ENCODE assay signal across 1 cellular context in the genomic region with DNA sequence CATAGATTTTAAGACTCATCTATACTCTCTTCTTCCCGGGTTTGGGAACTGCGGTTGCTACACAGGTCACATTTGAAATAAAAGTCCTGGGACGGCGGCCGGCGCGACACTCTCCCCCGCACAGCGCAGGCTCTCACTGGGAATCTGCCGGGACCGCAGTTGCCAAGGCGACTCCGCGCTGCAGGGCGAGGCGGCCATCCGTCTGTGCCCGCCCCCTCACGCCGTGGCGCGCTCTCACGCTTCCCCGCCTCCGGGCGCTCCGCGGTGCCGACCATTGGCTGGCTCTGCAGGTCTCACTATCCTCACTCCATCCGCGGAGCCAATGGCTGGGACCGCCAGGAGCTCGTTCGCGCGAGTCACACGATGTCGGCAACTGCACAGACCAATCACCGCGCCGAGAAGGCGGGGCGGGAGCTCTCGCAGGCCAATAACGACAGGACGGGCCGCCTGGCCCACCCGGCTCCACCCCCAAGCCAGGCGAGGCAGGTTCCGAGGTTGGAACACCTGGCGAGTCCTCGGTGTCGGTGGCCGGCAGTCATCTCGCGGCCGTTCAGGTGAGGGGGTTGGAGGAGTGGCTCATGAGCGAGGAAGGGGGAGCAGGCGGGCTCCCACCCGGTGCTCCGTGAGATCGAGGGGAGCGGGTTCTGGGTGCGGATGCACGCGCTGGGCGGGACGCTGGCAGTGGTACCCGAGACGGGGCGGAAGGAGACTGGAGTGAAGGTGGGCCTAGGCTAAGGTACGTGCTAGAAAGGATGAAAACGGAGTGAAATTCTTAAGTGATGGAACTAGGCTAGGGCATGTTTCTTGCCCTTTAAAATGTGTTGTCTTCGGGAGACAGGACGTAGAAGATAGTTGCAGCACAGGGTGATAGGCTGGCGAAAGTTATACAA.
TF ChIP-seq lines count a peak whose summit lies in the region.

TSS of gene MSMO1 (plus strand) at position 459 of the 890 bp plus-strand sequence. CDS start 5,702 bp downstream, outside the sequence.

TF ChIP-seq in K562, 482 proteins besides CTCF, POLR2A, EP300 and RAD21 (continued from another document and continues in another):
- TF ChIP-seq, protein P1, sequence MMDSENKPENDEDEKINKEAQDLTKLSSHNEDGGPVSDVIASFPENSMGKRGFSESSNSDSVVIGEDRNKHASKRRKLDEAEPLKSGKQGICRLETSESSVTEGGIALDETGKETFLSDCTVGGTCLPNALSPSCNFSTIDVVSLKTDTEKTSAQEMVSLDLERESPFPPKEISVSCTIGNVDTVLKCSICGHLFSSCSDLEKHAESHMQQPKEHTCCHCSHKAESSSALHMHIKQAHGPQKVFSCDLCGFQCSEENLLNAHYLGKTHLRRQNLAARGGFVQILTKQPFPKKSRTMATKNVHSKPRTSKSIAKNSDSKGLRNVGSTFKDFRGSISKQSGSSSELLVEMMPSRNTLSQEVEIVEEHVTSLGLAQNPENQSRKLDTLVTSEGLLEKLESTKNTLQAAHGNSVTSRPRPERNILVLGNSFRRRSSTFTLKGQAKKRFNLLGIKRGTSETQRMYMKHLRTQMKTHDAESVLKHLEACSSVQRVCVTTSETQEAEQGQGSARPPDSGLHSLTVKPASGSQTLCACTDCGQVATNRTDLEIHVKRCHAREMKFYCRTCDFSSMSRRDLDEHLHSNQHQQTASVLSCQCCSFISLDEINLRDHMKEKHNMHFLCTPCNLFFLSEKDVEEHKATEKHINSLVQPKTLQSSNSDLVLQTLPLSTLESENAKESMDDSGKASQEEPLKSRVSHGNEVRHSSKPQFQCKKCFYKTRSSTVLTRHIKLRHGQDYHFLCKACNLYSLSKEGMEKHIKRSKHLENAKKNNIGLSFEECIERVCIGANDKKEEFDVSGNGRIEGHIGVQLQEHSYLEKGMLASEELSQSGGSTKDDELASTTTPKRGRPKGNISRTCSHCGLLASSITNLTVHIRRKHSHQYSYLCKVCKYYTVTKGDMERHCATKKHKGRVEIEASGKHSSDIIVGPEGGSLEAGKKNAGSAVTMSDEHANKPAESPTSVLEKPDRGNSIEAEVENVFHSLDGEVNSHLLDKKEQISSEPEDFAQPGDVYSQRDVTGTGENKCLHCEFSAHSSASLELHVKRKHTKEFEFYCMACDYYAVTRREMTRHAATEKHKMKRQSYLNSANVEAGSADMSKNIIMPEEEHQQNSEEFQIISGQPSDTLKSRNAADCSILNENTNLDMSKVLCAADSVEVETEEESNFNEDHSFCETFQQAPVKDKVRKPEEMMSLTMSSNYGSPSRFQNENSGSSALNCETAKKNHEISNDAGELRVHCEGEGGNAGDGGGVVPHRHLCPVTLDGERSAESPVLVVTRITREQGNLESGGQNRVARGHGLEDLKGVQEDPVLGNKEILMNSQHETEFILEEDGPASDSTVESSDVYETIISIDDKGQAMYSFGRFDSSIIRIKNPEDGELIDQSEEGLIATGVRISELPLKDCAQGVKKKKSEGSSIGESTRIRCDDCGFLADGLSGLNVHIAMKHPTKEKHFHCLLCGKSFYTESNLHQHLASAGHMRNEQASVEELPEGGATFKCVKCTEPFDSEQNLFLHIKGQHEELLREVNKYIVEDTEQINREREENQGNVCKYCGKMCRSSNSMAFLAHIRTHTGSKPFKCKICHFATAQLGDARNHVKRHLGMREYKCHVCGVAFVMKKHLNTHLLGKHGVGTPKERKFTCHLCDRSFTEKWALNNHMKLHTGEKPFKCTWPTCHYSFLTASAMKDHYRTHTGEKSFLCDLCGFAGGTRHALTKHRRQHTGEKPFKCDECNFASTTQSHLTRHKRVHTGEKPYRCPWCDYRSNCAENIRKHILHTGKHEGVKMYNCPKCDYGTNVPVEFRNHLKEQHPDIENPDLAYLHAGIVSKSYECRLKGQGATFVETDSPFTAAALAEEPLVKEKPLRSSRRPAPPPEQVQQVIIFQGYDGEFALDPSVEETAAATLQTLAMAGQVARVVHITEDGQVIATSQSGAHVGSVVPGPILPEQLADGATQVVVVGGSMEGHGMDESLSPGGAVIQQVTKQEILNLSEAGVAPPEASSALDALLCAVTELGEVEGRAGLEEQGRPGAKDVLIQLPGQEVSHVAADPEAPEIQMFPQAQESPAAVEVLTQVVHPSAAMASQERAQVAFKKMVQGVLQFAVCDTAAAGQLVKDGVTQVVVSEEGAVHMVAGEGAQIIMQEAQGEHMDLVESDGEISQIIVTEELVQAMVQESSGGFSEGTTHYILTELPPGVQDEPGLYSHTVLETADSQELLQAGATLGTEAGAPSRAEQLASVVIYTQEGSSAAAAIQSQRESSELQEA (IDR thresholded peaks at IDR 0.05; ENCODE audit: low read depth), result no peak
- TF ChIP-seq ETV5 (CRISPR knock-in tag; IDR thresholded peaks at IDR 0.05; ENCODE audit: low read depth), result 0 out of 2 replicates have a peak, but pooled peaks have one; percentile 57
- TF ChIP-seq, protein P2, sequence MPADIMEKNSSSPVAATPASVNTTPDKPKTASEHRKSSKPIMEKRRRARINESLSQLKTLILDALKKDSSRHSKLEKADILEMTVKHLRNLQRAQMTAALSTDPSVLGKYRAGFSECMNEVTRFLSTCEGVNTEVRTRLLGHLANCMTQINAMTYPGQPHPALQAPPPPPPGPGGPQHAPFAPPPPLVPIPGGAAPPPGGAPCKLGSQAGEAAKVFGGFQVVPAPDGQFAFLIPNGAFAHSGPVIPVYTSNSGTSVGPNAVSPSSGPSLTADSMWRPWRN (IDR thresholded peaks at IDR 0.05; ENCODE audit: low read depth), result no peak
- no peak for TF ChIP-seq IRF2 (CRISPR knock-in tag; IDR thresholded peaks at IDR 0.05)
- TF ChIP-seq NFRKB (IDR thresholded peaks at IDR 0.05; ENCODE audit: low read depth), result peak; percentile 74
- no peak for TF ChIP-seq SLC30A9 (CRISPR knock-in tag; IDR thresholded peaks at IDR 0.05)
- TF ChIP-seq MCM2 (IDR thresholded peaks at IDR 0.05; ENCODE audit: low read depth), result no peak
- peak; percentile 85; the same call in 1 of the 2 replicates for TF ChIP-seq POLR2AphosphoS2 (IDR thresholded peaks at IDR 0.05; ENCODE audit: low read length)
- no peak for TF ChIP-seq ZNF217 (CRISPR knock-in tag; IDR thresholded peaks at IDR 0.05)
- TF ChIP-seq, protein P3, sequence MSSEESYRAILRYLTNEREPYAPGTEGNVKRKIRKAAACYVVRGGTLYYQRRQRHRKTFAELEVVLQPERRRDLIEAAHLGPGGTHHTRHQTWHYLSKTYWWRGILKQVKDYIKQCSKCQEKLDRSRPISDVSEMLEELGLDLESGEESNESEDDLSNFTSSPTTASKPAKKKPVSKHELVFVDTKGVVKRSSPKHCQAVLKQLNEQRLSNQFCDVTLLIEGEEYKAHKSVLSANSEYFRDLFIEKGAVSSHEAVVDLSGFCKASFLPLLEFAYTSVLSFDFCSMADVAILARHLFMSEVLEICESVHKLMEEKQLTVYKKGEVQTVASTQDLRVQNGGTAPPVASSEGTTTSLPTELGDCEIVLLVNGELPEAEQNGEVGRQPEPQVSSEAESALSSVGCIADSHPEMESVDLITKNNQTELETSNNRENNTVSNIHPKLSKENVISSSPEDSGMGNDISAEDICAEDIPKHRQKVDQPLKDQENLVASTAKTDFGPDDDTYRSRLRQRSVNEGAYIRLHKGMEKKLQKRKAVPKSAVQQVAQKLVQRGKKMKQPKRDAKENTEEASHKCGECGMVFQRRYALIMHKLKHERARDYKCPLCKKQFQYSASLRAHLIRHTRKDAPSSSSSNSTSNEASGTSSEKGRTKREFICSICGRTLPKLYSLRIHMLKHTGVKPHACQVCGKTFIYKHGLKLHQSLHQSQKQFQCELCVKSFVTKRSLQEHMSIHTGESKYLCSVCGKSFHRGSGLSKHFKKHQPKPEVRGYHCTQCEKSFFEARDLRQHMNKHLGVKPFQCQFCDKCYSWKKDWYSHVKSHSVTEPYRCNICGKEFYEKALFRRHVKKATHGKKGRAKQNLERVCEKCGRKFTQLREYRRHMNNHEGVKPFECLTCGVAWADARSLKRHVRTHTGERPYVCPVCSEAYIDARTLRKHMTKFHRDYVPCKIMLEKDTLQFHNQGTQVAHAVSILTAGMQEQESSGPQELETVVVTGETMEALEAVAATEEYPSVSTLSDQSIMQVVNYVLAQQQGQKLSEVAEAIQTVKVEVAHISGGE (CRISPR knock-in tag; IDR thresholded peaks at IDR 0.05), result no peak
- TF ChIP-seq ZNF175 (CRISPR knock-in tag; IDR thresholded peaks at IDR 0.05; ENCODE audit: low read depth), result no peak
- no peak for TF ChIP-seq POU5F1 (IDR thresholded peaks at IDR 0.05; ENCODE audit: borderline replicate concordance, low read depth, low read length, partially characterized antibody)
- peak in 1 of 2 experiments; percentile 92; a peak in 2 of 4 replicates for TF ChIP-seq HDAC1 (IDR thresholded peaks at IDR 0.05)
- TF ChIP-seq NFE2L1 (tag; IDR thresholded peaks at IDR 0.05; ENCODE audit: borderline replicate concordance, low read depth), result no peak
- TF ChIP-seq SMARCA4 (IDR thresholded peaks at IDR 0.05), result peak; percentile 26; the same call in 1 of the 2 replicates
- no peak for TF ChIP-seq DDX20 (tag; IDR thresholded peaks at IDR 0.05; ENCODE audit: low read depth)
- TF ChIP-seq CBFA2T2 (conservative IDR thresholded peaks at IDR 0.05), result no peak
- TF ChIP-seq, protein P4, sequence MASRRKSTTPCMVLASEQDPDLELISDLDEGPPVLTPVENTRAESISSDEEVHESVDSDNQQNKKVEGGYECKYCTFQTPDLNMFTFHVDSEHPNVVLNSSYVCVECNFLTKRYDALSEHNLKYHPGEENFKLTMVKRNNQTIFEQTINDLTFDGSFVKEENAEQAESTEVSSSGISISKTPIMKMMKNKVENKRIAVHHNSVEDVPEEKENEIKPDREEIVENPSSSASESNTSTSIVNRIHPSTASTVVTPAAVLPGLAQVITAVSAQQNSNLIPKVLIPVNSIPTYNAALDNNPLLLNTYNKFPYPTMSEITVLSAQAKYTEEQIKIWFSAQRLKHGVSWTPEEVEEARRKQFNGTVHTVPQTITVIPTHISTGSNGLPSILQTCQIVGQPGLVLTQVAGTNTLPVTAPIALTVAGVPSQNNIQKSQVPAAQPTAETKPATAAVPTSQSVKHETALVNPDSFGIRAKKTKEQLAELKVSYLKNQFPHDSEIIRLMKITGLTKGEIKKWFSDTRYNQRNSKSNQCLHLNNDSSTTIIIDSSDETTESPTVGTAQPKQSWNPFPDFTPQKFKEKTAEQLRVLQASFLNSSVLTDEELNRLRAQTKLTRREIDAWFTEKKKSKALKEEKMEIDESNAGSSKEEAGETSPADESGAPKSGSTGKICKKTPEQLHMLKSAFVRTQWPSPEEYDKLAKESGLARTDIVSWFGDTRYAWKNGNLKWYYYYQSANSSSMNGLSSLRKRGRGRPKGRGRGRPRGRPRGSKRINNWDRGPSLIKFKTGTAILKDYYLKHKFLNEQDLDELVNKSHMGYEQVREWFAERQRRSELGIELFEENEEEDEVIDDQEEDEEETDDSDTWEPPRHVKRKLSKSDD (conservative IDR thresholded peaks at IDR 0.05; ENCODE audit: low read length), result no peak
- no peak for TF ChIP-seq E2F1 (CRISPR knock-in tag; IDR thresholded peaks at IDR 0.05)
- TF ChIP-seq GATAD2A (IDR thresholded peaks at IDR 0.05), result no peak
- TF ChIP-seq ZNF408 (CRISPR knock-in tag; IDR thresholded peaks at IDR 0.05; ENCODE audit: low read depth), result no peak
- peak; percentile 99 for TF ChIP-seq FOS (IDR thresholded peaks at IDR 0.05; ENCODE audit: extremely low read depth, insufficient read length)
- TF ChIP-seq FOXJ2 (tag; IDR thresholded peaks at IDR 0.05), result peak; percentile 33; the same call in 1 of the 2 replicates
- TF ChIP-seq PHF21A (IDR thresholded peaks at IDR 0.05; ENCODE audit: borderline replicate concordance, low read depth), result peak; percentile 2; the same call in 1 of the 2 replicates
- TF ChIP-seq, protein P5, sequence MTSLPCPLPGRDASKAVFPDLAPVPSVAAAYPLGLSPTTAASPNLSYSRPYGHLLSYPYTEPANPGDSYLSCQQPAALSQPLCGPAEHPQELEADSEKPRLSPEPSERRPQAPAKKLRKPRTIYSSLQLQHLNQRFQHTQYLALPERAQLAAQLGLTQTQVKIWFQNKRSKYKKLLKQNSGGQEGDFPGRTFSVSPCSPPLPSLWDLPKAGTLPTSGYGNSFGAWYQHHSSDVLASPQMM (CRISPR knock-in tag; IDR thresholded peaks at IDR 0.05), result no peak
- TF ChIP-seq BCOR (IDR thresholded peaks at IDR 0.05), result 0 out of 2 replicates have a peak, but pooled peaks have one; percentile 39
- no peak for TF ChIP-seq KDM2B (CRISPR knock-in tag; IDR thresholded peaks at IDR 0.05)
- TF ChIP-seq ZNF140 (CRISPR knock-in tag; IDR thresholded peaks at IDR 0.05), result no peak
- TF ChIP-seq L3MBTL2 (IDR thresholded peaks at IDR 0.05), result peak; percentile 45; the same call in 1 of the 2 replicates
- 0 out of 2 replicates have a peak, but pooled peaks have one; percentile 25 for TF ChIP-seq SMARCA5 (IDR thresholded peaks at IDR 0.05)
- peak; percentile 100 for TF ChIP-seq ZNF24 (IDR thresholded peaks at IDR 0.05)
- TF ChIP-seq MTA3 (IDR thresholded peaks at IDR 0.05; ENCODE audit: borderline replicate concordance), result peak; percentile 77; the same call in 1 of the 2 replicates
- no peak for TF ChIP-seq ZFP36 (IDR thresholded peaks at IDR 0.05; ENCODE audit: low read depth, low read length, partially characterized antibody)
- TF ChIP-seq NR2F6 (CRISPR knock-in tag; IDR thresholded peaks at IDR 0.05), result no peak
- TF ChIP-seq ZNF668 (CRISPR knock-in tag; IDR thresholded peaks at IDR 0.05), result no peak
- TF ChIP-seq SAP30 (IDR thresholded peaks at IDR 0.05; ENCODE audit: borderline replicate concordance, insufficient read depth, low read depth, low read length, poor library complexity, severe bottlenecking), result peak; percentile 47
- no peak for TF ChIP-seq GTF2F1 (IDR thresholded peaks at IDR 0.05; ENCODE audit: low read depth, low read length)
